In the genomic region with DNA sequence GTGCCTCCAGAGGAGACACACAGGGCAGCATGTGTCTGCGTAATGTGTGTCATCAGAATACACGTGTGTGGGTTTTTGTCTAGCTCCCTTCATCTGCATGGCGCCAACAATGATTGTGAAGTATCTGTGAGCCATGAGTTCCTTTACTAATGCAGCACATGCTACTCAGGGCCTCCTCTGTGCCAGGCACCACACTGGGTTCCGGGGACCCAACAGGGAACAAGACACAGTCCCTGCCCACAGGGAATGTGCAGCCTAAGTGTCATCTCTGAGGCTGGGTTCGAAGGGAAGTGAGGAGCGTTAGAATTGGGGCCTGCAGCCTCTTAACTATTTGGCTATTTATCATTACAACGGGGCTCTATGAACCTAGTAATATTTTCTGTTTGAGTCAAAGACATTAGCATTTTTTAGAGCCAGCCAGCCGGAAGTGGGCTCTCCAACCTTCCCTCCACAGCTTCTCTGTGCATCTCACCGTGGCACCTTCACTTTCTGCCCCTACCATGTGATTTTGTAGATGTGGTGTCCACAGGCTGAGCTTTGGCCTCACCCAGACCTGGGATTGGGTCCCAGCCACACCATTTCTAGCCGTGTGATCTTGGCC, we compare ENCODE assay signal across 1 cellular context.
A peak's percentile ranks its signal among the peaks of the same experiment; 100 is the strongest.
TF ChIP-seq lines count a peak whose summit lies in the region.

No MANE protein-coding gene starts in this region.

TF ChIP-seq in GM12878, 131 proteins besides CTCF, POLR2A, EP300 and RAD21 (continued from another document and continues in another):
- TF ChIP-seq, protein P1, sequence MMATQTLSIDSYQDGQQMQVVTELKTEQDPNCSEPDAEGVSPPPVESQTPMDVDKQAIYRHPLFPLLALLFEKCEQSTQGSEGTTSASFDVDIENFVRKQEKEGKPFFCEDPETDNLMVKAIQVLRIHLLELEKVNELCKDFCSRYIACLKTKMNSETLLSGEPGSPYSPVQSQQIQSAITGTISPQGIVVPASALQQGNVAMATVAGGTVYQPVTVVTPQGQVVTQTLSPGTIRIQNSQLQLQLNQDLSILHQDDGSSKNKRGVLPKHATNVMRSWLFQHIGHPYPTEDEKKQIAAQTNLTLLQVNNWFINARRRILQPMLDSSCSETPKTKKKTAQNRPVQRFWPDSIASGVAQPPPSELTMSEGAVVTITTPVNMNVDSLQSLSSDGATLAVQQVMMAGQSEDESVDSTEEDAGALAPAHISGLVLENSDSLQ (IDR thresholded peaks at IDR 0.05): no peak; the same call in 1 of the 2 replicates
- TF ChIP-seq TAF1 (IDR thresholded peaks at IDR 0.05; ENCODE audit: borderline replicate concordance, low read depth, low read length) (peak; percentile 41; the same call in 1 of the 2 replicates), CHD1 (IDR thresholded peaks at IDR 0.05; ENCODE audit: low read depth, low read length) (no peak), ZNF384 (IDR thresholded peaks at IDR 0.05; ENCODE audit: borderline replicate concordance, low read depth, low read length) (no peak), CREB1 (IDR thresholded peaks at IDR 0.05; ENCODE audit: low read depth) (0 out of 2 replicates have a peak, but pooled peaks have one; percentile 34), MEF2B (IDR thresholded peaks at IDR 0.05; ENCODE audit: partially characterized antibody, poor library complexity, severe bottlenecking) (peak; percentile 17), KAT2A (conservative IDR thresholded peaks at IDR 0.05; ENCODE audit: control insufficient read depth, low read depth, low read length) (no peak), PML (IDR thresholded peaks at IDR 0.05; ENCODE audit: low read length) (0 out of 2 replicates have a peak, but pooled peaks have one; percentile 35), ZNF217 (IDR thresholded peaks at IDR 0.05) (no peak), USF1 (IDR thresholded peaks at IDR 0.05; ENCODE audit: borderline replicate concordance, extremely low read length, insufficient read depth, low read depth, low read length) (no peak), RFX5 (IDR thresholded peaks at IDR 0.05; ENCODE audit: low read depth, low read length) (no peak), TCF12 (IDR thresholded peaks at IDR 0.05; ENCODE audit: low read depth, low read length) (0 out of 2 replicates have a peak, but pooled peaks have one; percentile 38), NR2C1 (IDR thresholded peaks at IDR 0.05) (no peak), TCF7 (IDR thresholded peaks at IDR 0.05; ENCODE audit: borderline replicate concordance) (no peak), E2F4 (IDR thresholded peaks at IDR 0.05; ENCODE audit: low read depth, low read length) (no peak), NR2F1 (conservative IDR thresholded peaks at IDR 0.05) (peak; percentile 37; the same call in 1 of the 2 replicates), SKIL (IDR thresholded peaks at IDR 0.05; ENCODE audit: low read depth, poor library complexity, severe bottlenecking) (peak; percentile 60), ATF7 (IDR thresholded peaks at IDR 0.05; ENCODE audit: low read depth) (no peak), RUNX3 (IDR thresholded peaks at IDR 0.05; ENCODE audit: low read length) (peak; percentile 52), BHLHE40 (IDR thresholded peaks at IDR 0.05; ENCODE audit: borderline replicate concordance in 1 of 2, low read depth in 2 of 2, low read length in 1 of 2) (peak in 1 of 2 experiments; percentile 14; a peak in 1 of 4 replicates), NFXL1 (IDR thresholded peaks at IDR 0.05; ENCODE audit: borderline replicate concordance) (no peak), GATAD2B (conservative IDR thresholded peaks at IDR 0.05; ENCODE audit: low read depth) (peak; percentile 54; the same call in 1 of the 2 replicates), SREBF1 (IDR thresholded peaks at IDR 0.05; ENCODE audit: low read length) (no peak), BCL3 (IDR thresholded peaks at IDR 0.05; ENCODE audit: borderline replicate concordance, insufficient read depth, low read depth, low read length, poor library complexity, severe bottlenecking) (no peak), SP1 (IDR thresholded peaks at IDR 0.05; ENCODE audit: low read depth, low read length) (no peak), SMC3 (IDR thresholded peaks at IDR 0.05; ENCODE audit: borderline replicate concordance, low read length) (0 out of 2 replicates have a peak, but pooled peaks have one; percentile 7), ETV6 (conservative IDR thresholded peaks at IDR 0.05 in 1 of 2, IDR thresholded peaks at IDR 0.05 in 1 of 2; ENCODE audit: borderline replicate concordance in 1 of 2, low read depth in 1 of 2) (peak in 1 of 2 experiments; percentile 71; a peak in 2 of 4 replicates), MXI1 (IDR thresholded peaks at IDR 0.05; ENCODE audit: low read depth, low read length) (0 out of 2 replicates have a peak, but pooled peaks have one; percentile 17), SREBF2 (IDR thresholded peaks at IDR 0.05; ENCODE audit: low read length) (no peak)
- TF ChIP-seq, protein P2, sequence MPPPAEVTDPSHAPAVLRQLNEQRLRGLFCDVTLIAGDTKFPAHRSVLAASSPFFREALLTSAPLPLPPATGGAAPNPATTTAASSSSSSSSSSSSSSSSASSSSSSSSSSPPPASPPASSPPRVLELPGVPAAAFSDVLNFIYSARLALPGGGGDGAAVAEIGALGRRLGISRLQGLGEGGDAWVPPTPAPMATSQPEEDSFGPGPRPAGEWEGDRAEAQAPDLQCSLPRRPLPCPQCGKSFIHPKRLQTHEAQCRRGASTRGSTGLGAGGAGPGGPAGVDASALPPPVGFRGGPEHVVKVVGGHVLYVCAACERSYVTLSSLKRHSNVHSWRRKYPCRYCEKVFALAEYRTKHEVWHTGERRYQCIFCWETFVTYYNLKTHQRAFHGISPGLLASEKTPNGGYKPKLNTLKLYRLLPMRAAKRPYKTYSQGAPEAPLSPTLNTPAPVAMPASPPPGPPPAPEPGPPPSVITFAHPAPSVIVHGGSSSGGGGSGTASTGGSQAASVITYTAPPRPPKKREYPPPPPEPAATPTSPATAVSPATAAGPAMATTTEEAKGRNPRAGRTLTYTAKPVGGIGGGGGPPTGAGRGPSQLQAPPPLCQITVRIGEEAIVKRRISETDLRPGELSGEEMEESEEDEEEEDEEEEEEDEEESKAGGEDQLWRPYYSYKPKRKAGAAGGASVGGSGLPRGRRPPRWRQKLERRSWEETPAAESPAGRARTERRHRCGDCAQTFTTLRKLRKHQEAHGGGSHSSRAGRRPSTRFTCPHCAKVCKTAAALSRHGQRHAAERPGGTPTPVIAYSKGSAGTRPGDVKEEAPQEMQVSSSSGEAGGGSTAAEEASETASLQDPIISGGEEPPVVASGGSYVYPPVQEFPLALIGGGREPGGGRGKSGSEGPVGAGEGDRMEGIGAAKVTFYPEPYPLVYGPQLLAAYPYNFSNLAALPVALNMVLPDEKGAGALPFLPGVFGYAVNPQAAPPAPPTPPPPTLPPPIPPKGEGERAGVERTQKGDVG (CRISPR knock-in tag; IDR thresholded peaks at IDR 0.05): no peak
- TF ChIP-seq, protein P3, sequence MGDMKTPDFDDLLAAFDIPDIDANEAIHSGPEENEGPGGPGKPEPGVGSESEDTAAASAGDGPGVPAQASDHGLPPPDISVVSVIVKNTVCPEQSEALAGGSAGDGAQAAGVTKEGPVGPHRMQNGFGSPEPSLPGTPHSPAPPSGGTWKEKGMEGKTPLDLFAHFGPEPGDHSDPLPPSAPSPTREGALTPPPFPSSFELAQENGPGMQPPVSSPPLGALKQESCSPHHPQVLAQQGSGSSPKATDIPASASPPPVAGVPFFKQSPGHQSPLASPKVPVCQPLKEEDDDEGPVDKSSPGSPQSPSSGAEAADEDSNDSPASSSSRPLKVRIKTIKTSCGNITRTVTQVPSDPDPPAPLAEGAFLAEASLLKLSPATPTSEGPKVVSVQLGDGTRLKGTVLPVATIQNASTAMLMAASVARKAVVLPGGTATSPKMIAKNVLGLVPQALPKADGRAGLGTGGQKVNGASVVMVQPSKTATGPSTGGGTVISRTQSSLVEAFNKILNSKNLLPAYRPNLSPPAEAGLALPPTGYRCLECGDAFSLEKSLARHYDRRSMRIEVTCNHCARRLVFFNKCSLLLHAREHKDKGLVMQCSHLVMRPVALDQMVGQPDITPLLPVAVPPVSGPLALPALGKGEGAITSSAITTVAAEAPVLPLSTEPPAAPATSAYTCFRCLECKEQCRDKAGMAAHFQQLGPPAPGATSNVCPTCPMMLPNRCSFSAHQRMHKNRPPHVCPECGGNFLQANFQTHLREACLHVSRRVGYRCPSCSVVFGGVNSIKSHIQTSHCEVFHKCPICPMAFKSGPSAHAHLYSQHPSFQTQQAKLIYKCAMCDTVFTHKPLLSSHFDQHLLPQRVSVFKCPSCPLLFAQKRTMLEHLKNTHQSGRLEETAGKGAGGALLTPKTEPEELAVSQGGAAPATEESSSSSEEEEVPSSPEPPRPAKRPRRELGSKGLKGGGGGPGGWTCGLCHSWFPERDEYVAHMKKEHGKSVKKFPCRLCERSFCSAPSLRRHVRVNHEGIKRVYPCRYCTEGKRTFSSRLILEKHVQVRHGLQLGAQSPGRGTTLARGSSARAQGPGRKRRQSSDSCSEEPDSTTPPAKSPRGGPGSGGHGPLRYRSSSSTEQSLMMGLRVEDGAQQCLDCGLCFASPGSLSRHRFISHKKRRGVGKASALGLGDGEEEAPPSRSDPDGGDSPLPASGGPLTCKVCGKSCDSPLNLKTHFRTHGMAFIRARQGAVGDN (IDR thresholded peaks at IDR 0.05): peak; percentile 69
- TF ChIP-seq, protein P4, sequence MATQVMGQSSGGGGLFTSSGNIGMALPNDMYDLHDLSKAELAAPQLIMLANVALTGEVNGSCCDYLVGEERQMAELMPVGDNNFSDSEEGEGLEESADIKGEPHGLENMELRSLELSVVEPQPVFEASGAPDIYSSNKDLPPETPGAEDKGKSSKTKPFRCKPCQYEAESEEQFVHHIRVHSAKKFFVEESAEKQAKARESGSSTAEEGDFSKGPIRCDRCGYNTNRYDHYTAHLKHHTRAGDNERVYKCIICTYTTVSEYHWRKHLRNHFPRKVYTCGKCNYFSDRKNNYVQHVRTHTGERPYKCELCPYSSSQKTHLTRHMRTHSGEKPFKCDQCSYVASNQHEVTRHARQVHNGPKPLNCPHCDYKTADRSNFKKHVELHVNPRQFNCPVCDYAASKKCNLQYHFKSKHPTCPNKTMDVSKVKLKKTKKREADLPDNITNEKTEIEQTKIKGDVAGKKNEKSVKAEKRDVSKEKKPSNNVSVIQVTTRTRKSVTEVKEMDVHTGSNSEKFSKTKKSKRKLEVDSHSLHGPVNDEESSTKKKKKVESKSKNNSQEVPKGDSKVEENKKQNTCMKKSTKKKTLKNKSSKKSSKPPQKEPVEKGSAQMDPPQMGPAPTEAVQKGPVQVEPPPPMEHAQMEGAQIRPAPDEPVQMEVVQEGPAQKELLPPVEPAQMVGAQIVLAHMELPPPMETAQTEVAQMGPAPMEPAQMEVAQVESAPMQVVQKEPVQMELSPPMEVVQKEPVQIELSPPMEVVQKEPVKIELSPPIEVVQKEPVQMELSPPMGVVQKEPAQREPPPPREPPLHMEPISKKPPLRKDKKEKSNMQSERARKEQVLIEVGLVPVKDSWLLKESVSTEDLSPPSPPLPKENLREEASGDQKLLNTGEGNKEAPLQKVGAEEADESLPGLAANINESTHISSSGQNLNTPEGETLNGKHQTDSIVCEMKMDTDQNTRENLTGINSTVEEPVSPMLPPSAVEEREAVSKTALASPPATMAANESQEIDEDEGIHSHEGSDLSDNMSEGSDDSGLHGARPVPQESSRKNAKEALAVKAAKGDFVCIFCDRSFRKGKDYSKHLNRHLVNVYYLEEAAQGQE (IDR thresholded peaks at IDR 0.05; ENCODE audit: low read depth, low read length): no peak
- TF ChIP-seq, protein P5, sequence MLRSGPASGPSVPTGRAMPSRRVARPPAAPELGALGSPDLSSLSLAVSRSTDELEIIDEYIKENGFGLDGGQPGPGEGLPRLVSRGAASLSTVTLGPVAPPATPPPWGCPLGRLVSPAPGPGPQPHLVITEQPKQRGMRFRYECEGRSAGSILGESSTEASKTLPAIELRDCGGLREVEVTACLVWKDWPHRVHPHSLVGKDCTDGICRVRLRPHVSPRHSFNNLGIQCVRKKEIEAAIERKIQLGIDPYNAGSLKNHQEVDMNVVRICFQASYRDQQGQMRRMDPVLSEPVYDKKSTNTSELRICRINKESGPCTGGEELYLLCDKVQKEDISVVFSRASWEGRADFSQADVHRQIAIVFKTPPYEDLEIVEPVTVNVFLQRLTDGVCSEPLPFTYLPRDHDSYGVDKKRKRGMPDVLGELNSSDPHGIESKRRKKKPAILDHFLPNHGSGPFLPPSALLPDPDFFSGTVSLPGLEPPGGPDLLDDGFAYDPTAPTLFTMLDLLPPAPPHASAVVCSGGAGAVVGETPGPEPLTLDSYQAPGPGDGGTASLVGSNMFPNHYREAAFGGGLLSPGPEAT (IDR thresholded peaks at IDR 0.05; ENCODE audit: low read depth): peak; percentile 46; the same call in 1 of the 2 replicates
